In the genomic region with DNA sequence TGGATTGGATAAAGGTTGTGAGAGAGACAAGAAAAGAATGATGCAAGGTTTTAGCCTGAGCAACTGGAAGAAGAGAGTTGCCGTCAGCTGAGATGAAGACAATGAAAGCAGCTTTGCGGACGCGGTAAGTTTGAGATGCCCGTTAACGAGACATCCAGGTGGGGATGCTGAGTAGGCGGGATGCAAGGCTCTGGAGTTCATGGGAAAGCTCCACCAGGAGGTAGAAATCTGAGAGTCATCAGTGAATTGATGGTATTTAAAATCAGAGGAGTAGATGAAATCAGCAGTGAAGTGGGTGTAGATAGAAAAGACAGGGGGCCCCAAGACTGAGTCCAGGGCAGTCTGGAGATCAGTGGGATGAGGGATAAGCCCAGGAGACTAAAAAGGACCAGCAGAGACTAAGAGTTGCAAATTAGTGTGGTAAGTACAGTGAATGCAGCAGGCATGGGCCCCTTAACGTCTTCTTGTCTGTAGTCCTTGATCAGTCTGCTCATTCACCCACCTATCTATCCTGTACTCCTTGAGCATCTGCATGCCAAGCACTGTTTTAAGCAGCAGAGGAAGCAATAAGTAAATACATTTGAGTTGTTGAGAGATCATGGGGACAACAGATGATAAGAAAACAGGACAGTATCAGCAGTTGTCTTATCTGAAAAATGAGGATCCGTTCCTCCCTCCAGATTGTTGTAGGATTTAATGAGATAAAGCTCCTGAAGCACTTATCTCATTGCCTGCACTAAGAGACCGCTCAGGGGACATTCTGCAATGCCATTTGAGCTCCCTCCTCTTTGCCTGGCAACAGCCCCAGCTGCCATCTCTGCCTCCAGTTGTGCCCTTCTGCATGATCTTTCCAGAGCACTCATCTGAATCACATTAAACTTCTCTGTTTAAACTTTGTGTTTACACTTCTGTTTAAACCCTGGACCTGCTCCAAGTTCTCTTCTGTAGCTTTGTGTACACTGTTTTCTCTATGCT, we compare ENCODE assay signal across 12 cellular contexts.
DNase-seq lines count a peak whose midpoint lies in the region; ATAC-seq and TF ChIP-seq lines count a peak whose summit lies in the region.
"Had no signal": no experiment of that assay in that cellular context is flagged by ENCODE, and none has a peak within 500 bp of the region (broad histone marks: within the 10 kb centered on the region; RNA-seq: fewer than 3 reads in every experiment).

No MANE protein-coding gene starts in this region.

- intact Hi-C loops in adrenal gland (cut with DNase I) (no loop called here), mucosa of descending colon (cut with DNase I, micrococcal nuclease) (no loop called here)
- intact Hi-C loops in CD8-positive, alpha-beta T cell (cut with DNase I, micrococcal nuclease), result no loop called here

- ATAC-seq in mucosa of descending colon (peak; percentile 27), GM23338 (no peak)
- no peak for ATAC-seq in effector memory CD8-positive, alpha-beta T cell (replicated peaks)
- ATAC-seq in CD8-positive, alpha-beta T cell, result no peak

- POLR2A ChIA-PET in CD8-positive, alpha-beta T cell (lab: Charles Lee), result no interaction called here

- TF ChIP-seq CTCF in adrenal gland (IDR thresholded peaks at IDR 0.05), result no peak
- no peak for TF ChIP-seq CTCF in mucosa of descending colon (IDR thresholded peaks at IDR 0.05)
- TF ChIP-seq CTCF in GM23338 (conservative IDR thresholded peaks at IDR 0.05; ENCODE audit: low read depth in 2 of 2), result no peak
- no peak for TF ChIP-seq CTCF in CD8-positive, alpha-beta T cell (IDR thresholded peaks at IDR 0.05)

- H3K36me3 ChIP-seq in adrenal gland (replicated peaks in 1 of 2) (no peaks in the 10 kb centered on the region), mucosa of descending colon (ENCODE audit: low read depth) (no peaks in the 10 kb centered on the region), GM23338 (ENCODE audit: insufficient read depth) (no peaks in the 10 kb centered on the region)
- H3K36me3 ChIP-seq in CD8-positive, alpha-beta T cell (ENCODE audit: insufficient read depth, low read length), result no peaks in the 10 kb centered on the region

- H2AFZ ChIP-seq in GM23338, result no peak overlapping the region
- H2AFZ ChIP-seq: GM23248 had no signal

- H3K4me1 Mint-ChIP-seq in effector memory CD8-positive, alpha-beta T cell (ENCODE audit: low read depth in 2 of 2), result peaks cover 0 to 4% of the 10 kb centered on the region in 2 donors
- peaks cover 8% of the 10 kb centered on the region for H3K4me1 Mint-ChIP-seq in GM23338
- H3K4me1 Mint-ChIP-seq in CD8-positive, alpha-beta T cell (ENCODE audit: low read depth), result no peaks in the 10 kb centered on the region

- no peak for TF ChIP-seq POLR2A in adrenal gland (IDR thresholded peaks at IDR 0.05)

- no peak overlapping the region for H3K27ac Mint-ChIP-seq in effector memory CD8-positive, alpha-beta T cell
- H3K27ac Mint-ChIP-seq in GM23338, result no peak overlapping the region
- no peak overlapping the region for H3K27ac Mint-ChIP-seq in CD8-positive, alpha-beta T cell

- H3K9me3 Mint-ChIP-seq in effector memory CD8-positive, alpha-beta T cell, result peaks cover 0 to 4% of the 10 kb centered on the region in 2 donors
- no peaks in the 10 kb centered on the region for H3K9me3 Mint-ChIP-seq in GM23338
- H3K9me3 Mint-ChIP-seq in CD8-positive, alpha-beta T cell, result peaks cover 4% of the 10 kb centered on the region

- no peak overlapping the region for H3K4me3 ChIP-seq in adrenal gland
- no peak overlapping the region for H3K4me3 ChIP-seq in mucosa of descending colon
- H3K4me3 ChIP-seq in GM23338, result no peak overlapping the region
- no peak overlapping the region for H3K4me3 ChIP-seq in CD8-positive, alpha-beta T cell (ENCODE audit: low read depth, low read length)
- H3K4me3 ChIP-seq: GM23248, transverse colon had no signal

- H3K27me3 ChIP-seq in adrenal gland, result no peaks in the 10 kb centered on the region
- H3K27me3 ChIP-seq in GM23338 (ENCODE audit: insufficient read depth), result no peaks in the 10 kb centered on the region
- no peaks in the 10 kb centered on the region for H3K27me3 ChIP-seq in CD8-positive, alpha-beta T cell (ENCODE audit: insufficient read depth, low read length)
- H3K27me3 ChIP-seq: transverse colon had no signal

- no peak overlapping the region for H3K4me2 ChIP-seq in GM23338

- no peaks in the 10 kb centered on the region for H3K9me2 ChIP-seq in GM23338 (ENCODE audit: insufficient read depth)

- H4K20me1 ChIP-seq in GM23338 (replicated peaks; ENCODE audit: insufficient read depth), result no peaks in the 10 kb centered on the region

- no peaks in the 10 kb centered on the region for H3F3A ChIP-seq in GM23338 (replicated peaks; ENCODE audit: low read depth)

- H3K79me2 ChIP-seq in GM23338 (replicated peaks; ENCODE audit: insufficient read depth), result no peaks in the 10 kb centered on the region

- 71 to 84% (median 79%) methylated on average over 10 of the region's 10 CpGs for WGBS in adrenal gland, 4 donors

- CTCF ChIA-PET in CD8-positive, alpha-beta T cell (lab: Charles Lee), result no interaction called here

- H3K27me3 Mint-ChIP-seq in effector memory CD8-positive, alpha-beta T cell, result peaks cover 4 to 12% of the 10 kb centered on the region in 2 donors
- H3K27me3 Mint-ChIP-seq in GM23338 (ENCODE audit: insufficient read depth, low read depth, poor library complexity), result peaks cover 7% of the 10 kb centered on the region
- peaks cover 6% of the 10 kb centered on the region for H3K27me3 Mint-ChIP-seq in CD8-positive, alpha-beta T cell (ENCODE audit: low read depth)

- H3K4me3 Mint-ChIP-seq in effector memory CD8-positive, alpha-beta T cell, result no peak overlapping the region
- H3K4me3 Mint-ChIP-seq in GM23338, result no peak overlapping the region
- H3K4me3 Mint-ChIP-seq in CD8-positive, alpha-beta T cell, result no peak overlapping the region

- no peaks in the 10 kb centered on the region for H3K9me3 ChIP-seq in adrenal gland (replicated peaks in 1 of 3)
- H3K9me3 ChIP-seq in mucosa of descending colon, result no peaks in the 10 kb centered on the region
- H3K9me3 ChIP-seq in CD8-positive, alpha-beta T cell (ENCODE audit: low read length), result no peaks in the 10 kb centered on the region
- H3K9me3 ChIP-seq: transverse colon had no signal

- H3K4me1 ChIP-seq in adrenal gland (replicated peaks in 1 of 2), result no peaks in the 10 kb centered on the region
- no peaks in the 10 kb centered on the region for H3K4me1 ChIP-seq in mucosa of descending colon (ENCODE audit: low read depth)
- peaks cover 4% of the 10 kb centered on the region for H3K4me1 ChIP-seq in GM23338 (ENCODE audit: insufficient read depth)
- H3K4me1 ChIP-seq in CD8-positive, alpha-beta T cell (ENCODE audit: insufficient read depth, low read length), result no peaks in the 10 kb centered on the region

- H3K36me3 Mint-ChIP-seq in effector memory CD8-positive, alpha-beta T cell (ENCODE audit: insufficient read depth), result peaks cover 12% of the 10 kb centered on the region
- H3K36me3 Mint-ChIP-seq in GM23338 (ENCODE audit: low read depth), result no peaks in the 10 kb centered on the region
- H3K36me3 Mint-ChIP-seq in CD8-positive, alpha-beta T cell, result peaks cover 36% of the 10 kb centered on the region

- H3K27ac ChIP-seq in adrenal gland (no peak overlapping the region), GM23338 (ENCODE audit: low read depth) (no peak overlapping the region)
- H3K27ac ChIP-seq in CD8-positive, alpha-beta T cell (ENCODE audit: low read depth, low read length), result no peak overlapping the region
- H3K27ac ChIP-seq: GM23248, transverse colon had no signal

- DNase-seq in DMS79 (lab: John Stamatoyannopoulos, UW), result peak; percentile 91
- peak; percentile 59 for DNase-seq in NCI-H2171 treated with DMSO at 0.1 percent for 48 hours (lab: John Stamatoyannopoulos, UW)
- DNase-seq in adrenal gland, result peak in 4 of 7 donors; percentile 22 to 59 (median 25)
- DNase-seq in mucosa of descending colon, result peak in 1 of 3 donors; percentile 10
- DNase-seq in ureter (ENCODE audit: low spot score), result no peak
- no peak for DNase-seq in effector memory CD8-positive, alpha-beta T cell
- DNase-seq in GM23338 (ENCODE audit: low spot score), result no peak
- DNase-seq in CD8-positive, alpha-beta T cell, result no peak
- DNase-seq: DND-41, GM23248, NCI-H446 treated with DMSO at 0.1 percent for 48 hours, transverse colon had no signal

TF ChIP-seq in GM23338, 12 proteins besides CTCF, POLR2A, EP300 and RAD21 (continues in another document):
- TF ChIP-seq NANOG (IDR thresholded peaks at IDR 0.05; ENCODE audit: borderline replicate concordance), result no peak

Comparison
In these comparisons a context has a peak if more than half of its experiments do, and no peak if none do; other contexts are left out.
1. DNase-seq: peak in DMS79 (single experiment), NCI-H2171 treated with DMSO at 0.1 percent for 48 hours (single experiment) and adrenal gland (4 of 7); none in ureter (single experiment), effector memory CD8-positive, alpha-beta T cell (0 of 3), GM23338 (single experiment) and CD8-positive, alpha-beta T cell (0 of 7).